ENCODE assay signal across 1 cellular context in the genomic region with DNA sequence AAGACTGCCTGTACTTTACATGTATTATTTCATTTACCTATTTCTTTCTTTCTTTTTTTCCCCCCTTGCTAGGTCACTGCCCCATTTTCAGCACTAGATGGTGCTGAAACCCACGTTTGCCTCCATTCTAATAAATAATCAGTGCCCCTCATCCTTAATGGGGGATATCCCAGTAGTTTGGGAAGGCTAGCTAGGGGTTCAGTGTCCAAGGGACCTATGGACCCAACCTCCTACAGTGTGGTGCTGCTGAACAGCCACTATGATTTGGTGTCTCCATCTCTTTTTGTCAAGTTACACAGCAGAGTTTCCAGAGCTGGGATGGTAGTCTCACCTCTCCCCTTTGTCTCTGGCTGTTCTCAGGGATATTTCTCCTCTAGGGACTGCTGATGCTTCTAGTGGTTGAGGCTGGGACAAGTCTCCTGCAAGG.
TF ChIP-seq lines count a peak whose summit lies in the region.

No MANE protein-coding gene starts in this region.

TF ChIP-seq in H1, 55 proteins besides CTCF, POLR2A, EP300 and RAD21 (continued from another document):
- TF ChIP-seq HDAC2 (IDR thresholded peaks at IDR 0.05; ENCODE audit: borderline replicate concordance in 1 of 2, low read depth in 2 of 2, low read length in 2 of 2) = no peak
- TF ChIP-seq TAF1 (IDR thresholded peaks at IDR 0.05; ENCODE audit: low read depth, low read length) = no peak
- TF ChIP-seq POLR2AphosphoS5 (IDR thresholded peaks at IDR 0.05; ENCODE audit: low read depth, low read length) = no peak
- TF ChIP-seq CREB1 (IDR thresholded peaks at IDR 0.05) = no peak
- no peak for TF ChIP-seq SIN3A (conservative IDR thresholded peaks at IDR 0.05 in 1 of 2, IDR thresholded peaks at IDR 0.05 in 1 of 2; ENCODE audit: low read depth in 1 of 2, low read length in 2 of 2)
- no peak for TF ChIP-seq MAX (IDR thresholded peaks at IDR 0.05)
- TF ChIP-seq RBBP5 (IDR thresholded peaks at IDR 0.05; ENCODE audit: borderline replicate concordance, low read depth, low read length) = no peak
- TF ChIP-seq TAF7 (optimal IDR thresholded peaks at IDR 0.05; ENCODE audit: borderline replicate concordance, low read depth, low read length) = no peak
- no peak for TF ChIP-seq USF2 (IDR thresholded peaks at IDR 0.05; ENCODE audit: low read length)
